In genomic region chr12:56104815-56105476, GRCh38 we compare ENCODE assay signal across 8 cellular contexts. TPM values are rescaled to one million over a fixed set of nuclear protein-coding genes. Genes with fewer than 3 reads are reported as not detected.
DNase-seq lines count a peak whose midpoint lies in the region; ATAC-seq, FAIRE-seq and TF ChIP-seq lines count a peak whose summit lies in the region.

No MANE protein-coding gene starts in this region.

- peak overlapping the region; percentile 76 for H3K27ac ChIP-seq in HepG2 (ENCODE audit: extremely low read length, insufficient read depth, low read length)

- intact Hi-C loops in MCF 10A (cut with micrococcal nuclease) = loop anchor here (1.0 kb wide), 1 partner anchor 58 kb away; no protein-coding TSS in a partner anchor
- intact Hi-C loops in HepG2 (cut with micrococcal nuclease; ENCODE audit: unreplicated experiment) = loop anchor here (1.0 to 2.0 kb wide), 2 partner anchors 26 to 58 kb away; no protein-coding TSS in a partner anchor

- FAIRE-seq in RCC 7860 (lab: Jason Lieb, UNC) = no peak
- FAIRE-seq in HepG2 (lab: Jason Lieb, UNC) = no peak

- H3K9me3 Mint-ChIP-seq in MCF 10A (ENCODE audit: unreplicated experiment) = no peaks in the 10 kb centered on the region
- H3K9me3 Mint-ChIP-seq in stimulated activated naive CD8-positive, alpha-beta T cell treated with anti-CD3 and anti-CD28 coated beads, Interleukin-15, amount 100 ng/mL, for 72 hours = no peaks in the 10 kb centered on the region

- TF ChIP-seq CTCF in GM12875 (IDR thresholded peaks at IDR 0.05; ENCODE audit: borderline replicate concordance, insufficient read depth, low read depth, low read length) = no peak
- no peak for TF ChIP-seq CTCF in MCF 10A (IDR thresholded peaks at IDR 0.05; ENCODE audit: unreplicated experiment)
- no peak for TF ChIP-seq CTCF in HepG2 (CRISPR knock-in tag; IDR thresholded peaks at IDR 0.05)

- H3K27me3 Mint-ChIP-seq in MCF 10A (ENCODE audit: insufficient read depth, unreplicated experiment) = no peaks in the 10 kb centered on the region
- no peaks in the 10 kb centered on the region for H3K27me3 Mint-ChIP-seq in stimulated activated naive CD8-positive, alpha-beta T cell treated with anti-CD3 and anti-CD28 coated beads, Interleukin-15, amount 100 ng/mL, for 72 hours

- peak overlapping the region; percentile 97 for H3K4me3 Mint-ChIP-seq in MCF 10A (ENCODE audit: unreplicated experiment)
- H3K4me3 Mint-ChIP-seq in stimulated activated naive CD8-positive, alpha-beta T cell treated with anti-CD3 and anti-CD28 coated beads, Interleukin-15, amount 100 ng/mL, for 72 hours = peak overlapping the region; percentile 96 to 97

- H3K79me2 ChIP-seq in HepG2 (ENCODE audit: insufficient read depth, low read length) = peaks cover 34% of the 10 kb centered on the region

- H3K4me1 Mint-ChIP-seq in MCF 10A (ENCODE audit: insufficient read depth, unreplicated experiment) = peaks cover 9% of the 10 kb centered on the region
- H3K4me1 Mint-ChIP-seq in stimulated activated naive CD8-positive, alpha-beta T cell treated with anti-CD3 and anti-CD28 coated beads, Interleukin-15, amount 100 ng/mL, for 72 hours = peaks cover 56% of the 10 kb centered on the region

- H3K4me3 ChIP-seq in GM12875 (ENCODE audit: low read depth, low read length) = peak overlapping the region; percentile 82
- H3K4me3 ChIP-seq in HepG2 (replicated peaks in 1 of 3; ENCODE audit: insufficient read depth in 1 of 3, low read depth in 2 of 3, low read length in 3 of 3) = peak overlapping the region; percentile 48 to 85 (median 74)

- 1% methylated on average over 25 of the region's 39 CpGs for WGBS in HepG2 (ENCODE audit: low lambda C conversion rate)

- H3K9ac ChIP-seq in HepG2 (ENCODE audit: insufficient read depth, low read depth, low read length) = peak overlapping the region; percentile 88

- peak overlapping the region; percentile 88 for H3K4me2 ChIP-seq in HepG2 (ENCODE audit: low read depth, low read length)

- no peaks in the 10 kb centered on the region for H3K27me3 ChIP-seq in HepG2 (ENCODE audit: control insufficient read depth in 1 of 2, insufficient read depth in 2 of 2, low read length in 2 of 2)

- peak; percentile 9 for DNase-seq in RCC 7860 (ENCODE audit: low spot score)
- DNase-seq in MCF 10A (ENCODE audit: unreplicated experiment) = peak; percentile 21
- no peak for DNase-seq in HepG2 (ENCODE audit: low spot score)
- DNase-seq in stimulated activated naive CD8-positive, alpha-beta T cell treated with anti-CD3 and anti-CD28 coated beads, Interleukin-15, amount 100 ng/mL, for 72 hours = no peak
- no peak for DNase-seq in GDM1 (lab: John Stamatoyannopoulos, UW)
- DNase-seq in KG1 (lab: John Stamatoyannopoulos, UW) = no peak

- TF ChIP-seq EP300 in HepG2 (IDR thresholded peaks at IDR 0.05; ENCODE audit: low read depth in 2 of 2, low read length in 2 of 2) (no peak), HepG2 (CRISPR knock-in tag; IDR thresholded peaks at IDR 0.05; ENCODE audit: borderline replicate concordance) (no peak; the same call in 1 of the 2 replicates)

- peaks cover 35% of the 10 kb centered on the region for H3K4me1 ChIP-seq in HepG2 (ENCODE audit: insufficient read depth, low read length)

- H4K20me1 ChIP-seq in HepG2 (ENCODE audit: insufficient read depth, low read length) = peaks cover 4% of the 10 kb centered on the region

- in situ Hi-C loops in HepG2 (cut with HindIII; ENCODE audit: extremely low pct_ligation_motif_present, low pct_unique_long_range_greater_than_20kb) = loop anchor here (5.0 kb wide), 1 partner anchor 58 kb away; no protein-coding TSS in a partner anchor

- no peak for TF ChIP-seq POLR2A in HepG2 (IDR thresholded peaks at IDR 0.05; ENCODE audit: insufficient read depth in 1 of 2, low read depth in 2 of 2, low read length in 2 of 2)

- no peaks in the 10 kb centered on the region for H3K9me3 ChIP-seq in HepG2 (ENCODE audit: low read length)

- ATAC-seq in HG02623 (IDR thresholded peaks at IDR 0.05; ENCODE audit: unreplicated experiment) = peak; percentile 8
- peak; percentile 42 for ATAC-seq in HepG2
- ATAC-seq in stimulated activated naive CD8-positive, alpha-beta T cell treated with anti-CD3 and anti-CD28 coated beads, Interleukin-15, amount 100 ng/mL, for 72 hours = peak; percentile 19

- BruUV-seq in MCF 10A (replicated peaks; lab: Mats Ljungman, UMichigan) (no TSS peak), HepG2 (replicated peaks; lab: Mats Ljungman, UMichigan) (no TSS peak)

- TF ChIP-seq RAD21 in HepG2 (CRISPR knock-in tag; IDR thresholded peaks at IDR 0.05) = no peak

- peaks cover 22 to 53% of the 10 kb centered on the region in 2 experiments for H3K36me3 ChIP-seq in HepG2 (replicated peaks in 1 of 2; ENCODE audit: control insufficient read depth in 1 of 2, insufficient read depth in 2 of 2, low read length in 2 of 2)

- peaks cover 54% of the 10 kb centered on the region for H3K36me3 Mint-ChIP-seq in MCF 10A (ENCODE audit: insufficient read depth, unreplicated experiment)

- POLR2A ChIA-PET in MCF 10A (lab: Yijun Ruan, JAX) = interaction anchor here (0.6 to 10.0 kb wide), 33 partner anchors 8 to 366 kb away, joined by 3 to 249 read pairs (median 5); partner anchors contain the start of genes DGKA, DNAJC14, ERBB3 and ESYT1
- POLR2A ChIA-PET in HepG2 (lab: Yijun Ruan, JAX) = interaction anchor here (1.0 to 6.5 kb wide), 20 partner anchors 8 to 376 kb away, joined by 3 to 279 read pairs (median 6); partner anchors contain the start of genes CD63, ERBB3, ESYT1 and MYL6

- no peak overlapping the region for H2AFZ ChIP-seq in HepG2 (ENCODE audit: low read length)

- CTCF ChIA-PET in MCF 10A (lab: Yijun Ruan, JAX) = interaction anchor here (0.6 to 3.4 kb wide), 12 partner anchors 8 to 368 kb away, joined by 3 to 24 read pairs (median 4); partner anchors contain the start of genes RAB5B and ZC3H10
- CTCF ChIA-PET in HepG2 (lab: Yijun Ruan, JAX; ENCODE audit: low intra/inter-chr PET ratio, low total read pairs) = interaction anchor here (1.0 kb wide), 1 partner anchor 26 kb away, joined by 4 read pairs; no protein-coding TSS in a partner anchor

- H3K27ac Mint-ChIP-seq in MCF 10A (ENCODE audit: low read depth, unreplicated experiment) = peak overlapping the region; percentile 95
- peak overlapping the region; percentile 98 for H3K27ac Mint-ChIP-seq in stimulated activated naive CD8-positive, alpha-beta T cell treated with anti-CD3 and anti-CD28 coated beads, Interleukin-15, amount 100 ng/mL, for 72 hours

RNA-seq across cellular contexts. Expression of gene PA2G4, which starts 0.6 kb away (rescaled TPM):
- total RNA-seq in MCF 10A (2022) (158 and 205 TPM in 2 replicates), HepG2 (2016; rRNA removed; fragmentation: Illumina TruSeq; extraction: Trizol) (240 and 281 TPM in 2 replicates)
- total RNA-seq in HepG2 (2016; cell fraction: cytosol; rRNA removed; fragmentation: Illumina TruSeq; extraction: Trizol; ENCODE audit: low read depth) = 34.6 and 38.4 TPM in 2 replicates
- 238 and 272 TPM in 2 replicates for total RNA-seq in HepG2 (2016; cell fraction: insoluble cytoplasmic fraction; rRNA removed; fragmentation: Illumina TruSeq; extraction: Trizol)
- total RNA-seq in HepG2 (2016; cell fraction: membrane; rRNA removed; fragmentation: Illumina TruSeq; extraction: Trizol) = 70.8 and 76.3 TPM in 2 replicates
- 107 and 120 TPM in 2 replicates for total RNA-seq in HepG2 (2016; cell fraction: nucleus; rRNA removed; fragmentation: Illumina TruSeq; extraction: Trizol)
- polyA plus RNA-seq in HepG2 (2011; rRNA removed) = 115 and 147 TPM in 2 replicates
- polyA plus RNA-seq in HepG2 (2011; cell fraction: cytosol; rRNA removed) = 101 and 136 TPM in 2 replicates
- 71.8 and 88.2 TPM in 2 replicates for polyA plus RNA-seq in HepG2 (2011; cell fraction: nucleus; rRNA removed)
- polyA plus RNA-seq in HepG2 (2012) = 112 and 121 TPM in 2 replicates
- 42.2 and 43.3 TPM in 2 replicates for polyA plus RNA-seq in HepG2 (2016; cell fraction: cytosol; fragmentation: Illumina TruSeq; extraction: Trizol; ENCODE audit: low read depth)
- 357 and 380 TPM in 2 replicates for polyA plus RNA-seq in HepG2 (2016; cell fraction: insoluble cytoplasmic fraction; fragmentation: Illumina TruSeq; extraction: Trizol; ENCODE audit: low read depth)
- polyA plus RNA-seq in HepG2 (2016; cell fraction: membrane; fragmentation: Illumina TruSeq; extraction: Trizol; ENCODE audit: low read depth) = 55.0 and 58.3 TPM in 2 replicates
- polyA plus RNA-seq in HepG2 (2016; cell fraction: nucleus; fragmentation: Illumina TruSeq; extraction: Trizol; ENCODE audit: insufficient read depth, low read depth) = 190 and 200 TPM in 2 replicates
- 51.1 and 143 TPM in 2 replicates for polyA minus RNA-seq in HepG2 (2011; rRNA and poly(A)+ RNA removed; ENCODE audit: low replicate concordance)
- polyA minus RNA-seq in HepG2 (2011; cell fraction: cytosol; rRNA and poly(A)+ RNA removed) = 71.0 and 74.1 TPM in 2 replicates
- 70.0 and 97.2 TPM in 2 replicates for polyA minus RNA-seq in HepG2 (2011; cell fraction: nucleus; rRNA and poly(A)+ RNA removed)

RNA-seq across cellular contexts. Expression of gene RPL41, which starts 11.5 kb away (rescaled TPM):
- total RNA-seq in MCF 10A (2022) = 4,675 and 4,734 TPM in 2 replicates
- 4,012 and 4,443 TPM in 2 replicates for total RNA-seq in HepG2 (2016; rRNA removed; fragmentation: Illumina TruSeq; extraction: Trizol)
- 4,595 and 4,984 TPM in 2 replicates for total RNA-seq in HepG2 (2016; cell fraction: cytosol; rRNA removed; fragmentation: Illumina TruSeq; extraction: Trizol; ENCODE audit: low read depth)
- total RNA-seq in HepG2 (2016; cell fraction: insoluble cytoplasmic fraction; rRNA removed; fragmentation: Illumina TruSeq; extraction: Trizol) = 3,905 and 4,309 TPM in 2 replicates
- total RNA-seq in HepG2 (2016; cell fraction: membrane; rRNA removed; fragmentation: Illumina TruSeq; extraction: Trizol) = 8,921 and 9,031 TPM in 2 replicates
- 1,404 and 1,661 TPM in 2 replicates for total RNA-seq in HepG2 (2016; cell fraction: nucleus; rRNA removed; fragmentation: Illumina TruSeq; extraction: Trizol)
- 6,595 and 7,670 TPM in 2 replicates for polyA plus RNA-seq in HepG2 (2011; rRNA removed)
- 10,426 and 10,610 TPM in 2 replicates for polyA plus RNA-seq in HepG2 (2011; cell fraction: cytosol; rRNA removed)
- 2,744 and 3,913 TPM in 2 replicates for polyA plus RNA-seq in HepG2 (2011; cell fraction: nucleus; rRNA removed)
- polyA plus RNA-seq in HepG2 (2012) = 6,590 and 7,439 TPM in 2 replicates
- 4,736 and 5,581 TPM in 2 replicates for polyA plus RNA-seq in HepG2 (2016; cell fraction: cytosol; fragmentation: Illumina TruSeq; extraction: Trizol; ENCODE audit: low read depth)
- polyA plus RNA-seq in HepG2 (2016; cell fraction: insoluble cytoplasmic fraction; fragmentation: Illumina TruSeq; extraction: Trizol; ENCODE audit: low read depth) = 3,730 and 4,210 TPM in 2 replicates
- 7,715 and 8,246 TPM in 2 replicates for polyA plus RNA-seq in HepG2 (2016; cell fraction: membrane; fragmentation: Illumina TruSeq; extraction: Trizol; ENCODE audit: low read depth)
- polyA plus RNA-seq in HepG2 (2016; cell fraction: nucleus; fragmentation: Illumina TruSeq; extraction: Trizol; ENCODE audit: insufficient read depth, low read depth) = 2,380 and 2,524 TPM in 2 replicates
- polyA minus RNA-seq in HepG2 (2011; rRNA and poly(A)+ RNA removed; ENCODE audit: low replicate concordance) = 1,172 and 2,100 TPM in 2 replicates
- 821 and 951 TPM in 2 replicates for polyA minus RNA-seq in HepG2 (2011; cell fraction: cytosol; rRNA and poly(A)+ RNA removed)
- polyA minus RNA-seq in HepG2 (2011; cell fraction: nucleus; rRNA and poly(A)+ RNA removed) = 395 and 501 TPM in 2 replicates

RNA-seq across cellular contexts. Expression of gene ZC3H10, which starts 13.1 kb away (rescaled TPM):
- 2.8 and 3.5 TPM in 2 replicates for total RNA-seq in MCF 10A (2022)
- 1.9 and 2.3 TPM in 2 replicates for total RNA-seq in HepG2 (2016; rRNA removed; fragmentation: Illumina TruSeq; extraction: Trizol)
- total RNA-seq in HepG2 (2016; cell fraction: cytosol; rRNA removed; fragmentation: Illumina TruSeq; extraction: Trizol; ENCODE audit: low read depth) = 3.2 and 3.7 TPM in 2 replicates
- total RNA-seq in HepG2 (2016; cell fraction: insoluble cytoplasmic fraction; rRNA removed; fragmentation: Illumina TruSeq; extraction: Trizol) = 1.6 and 2.5 TPM in 2 replicates
- 2.0 and 3.1 TPM in 2 replicates for total RNA-seq in HepG2 (2016; cell fraction: membrane; rRNA removed; fragmentation: Illumina TruSeq; extraction: Trizol)
- 2.9 and 4.3 TPM in 2 replicates for total RNA-seq in HepG2 (2016; cell fraction: nucleus; rRNA removed; fragmentation: Illumina TruSeq; extraction: Trizol)
- 0.70 and 0.98 TPM in 2 replicates for polyA plus RNA-seq in HepG2 (2011; rRNA removed)
- 0.58 and 0.59 TPM in 2 replicates for polyA plus RNA-seq in HepG2 (2011; cell fraction: cytosol; rRNA removed)
- polyA plus RNA-seq in HepG2 (2011; cell fraction: nucleus; rRNA removed) = 2.0 and 2.3 TPM in 2 replicates
- polyA plus RNA-seq in HepG2 (2012) = 0.99 and 1.0 TPM in 2 replicates
- 0.17 and 0.23 TPM in 2 replicates for polyA plus RNA-seq in HepG2 (2016; cell fraction: cytosol; fragmentation: Illumina TruSeq; extraction: Trizol; ENCODE audit: low read depth)
- 1.2 and 1.5 TPM in 2 replicates for polyA plus RNA-seq in HepG2 (2016; cell fraction: insoluble cytoplasmic fraction; fragmentation: Illumina TruSeq; extraction: Trizol; ENCODE audit: low read depth)
- 0.38 and 0.55 TPM in 2 replicates for polyA plus RNA-seq in HepG2 (2016; cell fraction: membrane; fragmentation: Illumina TruSeq; extraction: Trizol; ENCODE audit: low read depth)
- polyA plus RNA-seq in HepG2 (2016; cell fraction: nucleus; fragmentation: Illumina TruSeq; extraction: Trizol; ENCODE audit: insufficient read depth, low read depth) = 2.3 and 2.8 TPM in 2 replicates
- polyA minus RNA-seq in HepG2 (2011; rRNA and poly(A)+ RNA removed; ENCODE audit: low replicate concordance) = 5.6 and 16.3 TPM in 2 replicates
- polyA minus RNA-seq in HepG2 (2011; cell fraction: cytosol; rRNA and poly(A)+ RNA removed) = 1.8 and 2.6 TPM in 2 replicates
- polyA minus RNA-seq in HepG2 (2011; cell fraction: nucleus; rRNA and poly(A)+ RNA removed) = 8.6 and 8.8 TPM in 2 replicates

RNA-seq across cellular contexts. Expression of gene ESYT1, which starts 23.1 kb away (rescaled TPM):
- total RNA-seq in MCF 10A (2022) (111 and 123 TPM in 2 replicates), HepG2 (2016; rRNA removed; fragmentation: Illumina TruSeq; extraction: Trizol) (30.1 and 66.9 TPM in 2 replicates)
- 6.1 and 7.8 TPM in 2 replicates for total RNA-seq in HepG2 (2016; cell fraction: cytosol; rRNA removed; fragmentation: Illumina TruSeq; extraction: Trizol; ENCODE audit: low read depth)
- total RNA-seq in HepG2 (2016; cell fraction: insoluble cytoplasmic fraction; rRNA removed; fragmentation: Illumina TruSeq; extraction: Trizol) = 27.6 and 70.9 TPM in 2 replicates
- total RNA-seq in HepG2 (2016; cell fraction: membrane; rRNA removed; fragmentation: Illumina TruSeq; extraction: Trizol) = 12.4 and 14.5 TPM in 2 replicates
- total RNA-seq in HepG2 (2016; cell fraction: nucleus; rRNA removed; fragmentation: Illumina TruSeq; extraction: Trizol) = 74.2 and 79.4 TPM in 2 replicates
- 71.0 and 80.1 TPM in 2 replicates for polyA plus RNA-seq in HepG2 (2011; rRNA removed)
- polyA plus RNA-seq in HepG2 (2011; cell fraction: cytosol; rRNA removed) = 65.6 and 71.7 TPM in 2 replicates
- polyA plus RNA-seq in HepG2 (2011; cell fraction: nucleus; rRNA removed) = 144 and 146 TPM in 2 replicates
- 27.6 and 29.6 TPM in 2 replicates for polyA plus RNA-seq in HepG2 (2012)
- polyA plus RNA-seq in HepG2 (2016; cell fraction: cytosol; fragmentation: Illumina TruSeq; extraction: Trizol; ENCODE audit: low read depth) = 4.5 and 6.5 TPM in 2 replicates
- 22.5 and 29.6 TPM in 2 replicates for polyA plus RNA-seq in HepG2 (2016; cell fraction: insoluble cytoplasmic fraction; fragmentation: Illumina TruSeq; extraction: Trizol; ENCODE audit: low read depth)
- polyA plus RNA-seq in HepG2 (2016; cell fraction: membrane; fragmentation: Illumina TruSeq; extraction: Trizol; ENCODE audit: low read depth) = 9.2 and 9.6 TPM in 2 replicates
- 105 and 109 TPM in 2 replicates for polyA plus RNA-seq in HepG2 (2016; cell fraction: nucleus; fragmentation: Illumina TruSeq; extraction: Trizol; ENCODE audit: insufficient read depth, low read depth)
- 191 and 267 TPM in 2 replicates for polyA minus RNA-seq in HepG2 (2011; rRNA and poly(A)+ RNA removed; ENCODE audit: low replicate concordance)
- polyA minus RNA-seq in HepG2 (2011; cell fraction: cytosol; rRNA and poly(A)+ RNA removed) = 75.6 and 84.1 TPM in 2 replicates
- polyA minus RNA-seq in HepG2 (2011; cell fraction: nucleus; rRNA and poly(A)+ RNA removed) = 47.8 and 73.0 TPM in 2 replicates

RNA-seq across cellular contexts. Expression of gene ERBB3, which starts 25.0 kb away (rescaled TPM):
- total RNA-seq in MCF 10A (2022) (1.1 and 3.7 TPM in 2 replicates), HepG2 (2016; rRNA removed; fragmentation: Illumina TruSeq; extraction: Trizol) (55.2 and 93.6 TPM in 2 replicates)
- 36.1 and 42.2 TPM in 2 replicates for total RNA-seq in HepG2 (2016; cell fraction: cytosol; rRNA removed; fragmentation: Illumina TruSeq; extraction: Trizol; ENCODE audit: low read depth)
- total RNA-seq in HepG2 (2016; cell fraction: insoluble cytoplasmic fraction; rRNA removed; fragmentation: Illumina TruSeq; extraction: Trizol) = 46.7 and 98.5 TPM in 2 replicates
- total RNA-seq in HepG2 (2016; cell fraction: membrane; rRNA removed; fragmentation: Illumina TruSeq; extraction: Trizol) = 46.8 and 48.3 TPM in 2 replicates
- total RNA-seq in HepG2 (2016; cell fraction: nucleus; rRNA removed; fragmentation: Illumina TruSeq; extraction: Trizol) = 117 and 127 TPM in 2 replicates
- 358 and 371 TPM in 2 replicates for polyA plus RNA-seq in HepG2 (2011; rRNA removed)
- 214 and 230 TPM in 2 replicates for polyA plus RNA-seq in HepG2 (2011; cell fraction: cytosol; rRNA removed)
- polyA plus RNA-seq in HepG2 (2011; cell fraction: nucleus; rRNA removed) = 367 and 383 TPM in 2 replicates
- 198 and 242 TPM in 2 replicates for polyA plus RNA-seq in HepG2 (2012)
- polyA plus RNA-seq in HepG2 (2016; cell fraction: cytosol; fragmentation: Illumina TruSeq; extraction: Trizol; ENCODE audit: low read depth) = 24.3 and 27.5 TPM in 2 replicates
- polyA plus RNA-seq in HepG2 (2016; cell fraction: insoluble cytoplasmic fraction; fragmentation: Illumina TruSeq; extraction: Trizol; ENCODE audit: low read depth) = 35.3 and 44.6 TPM in 2 replicates
- polyA plus RNA-seq in HepG2 (2016; cell fraction: membrane; fragmentation: Illumina TruSeq; extraction: Trizol; ENCODE audit: low read depth) = 26.3 and 32.3 TPM in 2 replicates
- 175 and 182 TPM in 2 replicates for polyA plus RNA-seq in HepG2 (2016; cell fraction: nucleus; fragmentation: Illumina TruSeq; extraction: Trizol; ENCODE audit: insufficient read depth, low read depth)
- polyA minus RNA-seq in HepG2 (2011; rRNA and poly(A)+ RNA removed; ENCODE audit: low replicate concordance) = 35.9 and 876 TPM in 2 replicates
- 280 and 283 TPM in 2 replicates for polyA minus RNA-seq in HepG2 (2011; cell fraction: cytosol; rRNA and poly(A)+ RNA removed)
- 466 and 567 TPM in 2 replicates for polyA minus RNA-seq in HepG2 (2011; cell fraction: nucleus; rRNA and poly(A)+ RNA removed)

Comparison
In these comparisons a context has a peak if more than half of its experiments do, and no peak if none do; other contexts are left out.
1. DNase-seq: peak in RCC 7860 (single experiment) and MCF 10A (single experiment); none in HepG2 (single experiment), stimulated activated naive CD8-positive, alpha-beta T cell treated with anti-CD3 and anti-CD28 coated beads, Interleukin-15, amount 100 ng/mL, for 72 hours (0 of 2), GDM1 (single experiment) and KG1 (single experiment).
2. Peak in every context shown above with its lines, with median percentiles within 50 percentile points of each other: ATAC-seq.